8 cellular contexts compared by ENCODE assay signal in the genomic region with DNA sequence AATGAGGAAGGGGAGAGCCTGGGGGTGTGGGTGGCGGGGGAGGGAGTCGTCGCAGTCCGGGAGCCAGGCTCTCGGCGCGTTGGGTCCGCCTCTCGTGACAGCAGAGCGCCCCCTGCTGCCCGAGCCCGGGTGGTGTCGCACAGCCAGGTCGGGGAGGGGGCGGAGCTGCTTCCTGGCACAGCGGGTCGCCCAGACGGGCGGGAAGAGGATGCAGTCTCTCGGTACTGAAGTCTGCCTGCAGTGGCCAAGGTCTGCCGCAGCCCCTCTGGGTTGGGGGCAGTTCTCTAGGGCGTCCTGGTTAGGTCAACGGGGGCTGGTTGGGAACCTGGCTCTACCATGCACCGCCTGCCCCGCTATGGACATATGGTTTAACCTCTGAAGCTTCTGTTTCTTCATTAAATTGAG. TPM values are rescaled to one million over a fixed set of nuclear protein-coding genes. Genes with fewer than 3 reads are reported as not detected.
DNase-seq lines count a peak whose midpoint lies in the region; ATAC-seq, FAIRE-seq and TF ChIP-seq lines count a peak whose summit lies in the region.

No MANE protein-coding gene starts in this region.

- H3K9me3 ChIP-seq in kidney (ENCODE audit: control insufficient read depth in 1 of 2, low read length in 2 of 2): no peaks in the 10 kb centered on the region

- no peaks in the 10 kb centered on the region for H3K36me3 ChIP-seq in kidney (ENCODE audit: control insufficient read depth in 1 of 2, insufficient read depth in 2 of 2, low read length in 2 of 2)

- H3K4me1 ChIP-seq in kidney (ENCODE audit: control insufficient read depth in 1 of 2, insufficient read depth in 1 of 2, low read depth in 1 of 2, low read length in 2 of 2): peaks cover 0 to 4% of the 10 kb centered on the region in 2 donors

- in situ Hi-C loops in T47D (cut with HindIII; ENCODE audit: low pct_unique_long_range_greater_than_20kb, low sequenced_read_pairs): no loop called here

- H3K27ac ChIP-seq in kidney (ENCODE audit: low read depth in 2 of 2, low read length in 2 of 2): no peak overlapping the region

- DNase-seq in NCI-H187 (lab: John Stamatoyannopoulos, UW) (peak; percentile 35 to 74), NCI-H187 treated with DMSO at 0.1 percent for 48 hours (lab: John Stamatoyannopoulos, UW) (no peak), NCI-H2196 (lab: John Stamatoyannopoulos, UW; ENCODE audit: unreplicated experiment) (peak; percentile 88), T47D (ENCODE audit: low read depth in 1 of 2, low spot score in 1 of 2) (peak; percentile 27 to 66), kidney (peak; percentile 87)
- DNase-seq in stimulated activated CD4-positive, alpha-beta T cell treated with anti-CD3 and anti-CD28 coated beads, Interleukin-2, amount 100 ng/mL, for 4 hours (ENCODE audit: low read depth): peak; percentile 58

- intact Hi-C loops in kidney (cut with DNase I): no loop called here

- no peak overlapping the region for H3K9ac ChIP-seq in kidney (ENCODE audit: low read length in 2 of 2)

- no peak for FAIRE-seq in kidney (lab: Jason Lieb, UNC)

- no peak overlapping the region for H3K4me3 ChIP-seq in WI38 (ENCODE audit: low read depth, low read length)
- peak overlapping the region in 1 of 2 donors; percentile 27 for H3K4me3 ChIP-seq in kidney (ENCODE audit: low read length in 2 of 2)

- ATAC-seq in GM21576 (IDR thresholded peaks at IDR 0.05; ENCODE audit: unreplicated experiment): no peak

- TF ChIP-seq CTCF in WI38 (IDR thresholded peaks at IDR 0.05; ENCODE audit: low read depth, low read length) (peak; percentile 74), kidney (IDR thresholded peaks at IDR 0.05; ENCODE audit: borderline replicate concordance, extremely low read depth, insufficient read depth) (peak; percentile 78)

RNA-seq across cellular contexts. Expression of gene CCDC182, which starts 38.2 kb away (rescaled TPM):
- not detected for total RNA-seq in kidney
- not detected for polyA plus RNA-seq in kidney (ENCODE audit: insufficient read depth, low read depth, low replicate concordance)
